ENCODE assay signal across 1 cellular context in genomic region chr3:123640311-123641083, GRCh38.
TF ChIP-seq lines count a peak whose summit lies in the region.

No MANE protein-coding gene starts in this region.

TF ChIP-seq in IMR-90, 13 proteins besides CTCF, POLR2A, EP300 and RAD21 (continued from another document):
- no peak for TF ChIP-seq CEBPB (IDR thresholded peaks at IDR 0.05; ENCODE audit: low read depth, low read length)
